ENCODE assay signal across 24 cellular contexts in the genomic region with DNA sequence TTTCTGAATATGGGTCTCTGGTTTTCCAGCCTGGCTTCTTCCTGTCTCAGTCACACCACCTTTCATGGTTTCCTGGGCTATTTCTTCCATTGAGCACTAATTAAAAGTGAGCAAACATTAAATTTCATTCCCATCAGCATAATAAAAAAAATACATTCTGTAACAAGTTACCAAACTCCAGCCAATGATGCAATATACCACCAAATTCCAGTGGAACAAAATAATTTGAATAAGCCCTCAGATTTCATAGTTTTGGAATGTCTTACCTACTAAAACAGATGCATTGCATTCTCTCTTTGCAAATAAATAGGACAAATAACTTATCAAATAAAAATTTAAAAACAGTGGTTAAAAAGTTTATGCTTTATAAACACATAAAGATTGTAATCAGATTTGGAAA.
"Had no signal": no experiment of that assay in that cellular context is flagged by ENCODE, and none has a peak within 500 bp of the region (broad histone marks: within the 10 kb centered on the region; RNA-seq: fewer than 3 reads in every experiment).

No MANE protein-coding gene starts in this region.

- H3K4me3 ChIP-seq: adrenal gland, ascending aorta, esophagus muscularis mucosa, lower lobe of right lung, mucosa of descending colon, smooth muscle cell, testis, uterus had no signal

- H3K27ac ChIP-seq: adrenal gland, ascending aorta, brain microvascular endothelial cell, esophagus muscularis mucosa, foreskin keratinocyte, lower lobe of right lung, testis had no signal

- H3K36me3 ChIP-seq: adrenal gland, ascending aorta, brain microvascular endothelial cell, esophagus muscularis mucosa, lower lobe of right lung, uterus had no signal

- ATAC-seq: activated CD8-positive, alpha-beta T cell treated with anti-CD3 and anti-CD28 coated beads, Interleukin-2, amount 10 ng/mL, durations not matched to agents 7 days and 5 days; activated naive CD4-positive, alpha-beta T cell treated with anti-CD3 and anti-CD28 coated beads, Interleukin-2, amount 50 U/mL, for 72 hours; foreskin keratinocyte; left lobe of liver; lower lobe of right lung; mucosa of descending colon; sciatic nerve; stimulated activated memory B cell treated with anti-CD40 and anti-IgM and Interleukin-4, amounts not matched to agents 10 μg/mL and 1 μg/mL and 100 μg/mL, for 72 hours had no signal

- H3K9me3 ChIP-seq: adrenal gland, ascending aorta, esophagus muscularis mucosa, lower lobe of right lung, mucosa of descending colon, testis, uterus had no signal

- DNase-seq: activated CD4-positive, alpha-beta T cell treated with anti-CD3 and anti-CD28 coated beads for 1 hour; activated CD4-positive, alpha-beta T cell treated with anti-CD3 and anti-CD28 coated beads, Interleukin-2, amount 50 U/mL, for 1 hour; activated CD8-positive, alpha-beta T cell treated with anti-CD3 and anti-CD28 coated beads, Interleukin-2, amount 10 ng/mL, durations not matched to agents 7 days and 5 days; activated gamma-delta T cell treated with Interleukin-2 at 50 U/mL for 16 hours; adrenal gland; brain microvascular endothelial cell; caudate nucleus; foreskin keratinocyte; immature natural killer cell; lower lobe of right lung; mesendoderm; mucosa of descending colon; nephron progenitor cell; stimulated activated CD4-positive, alpha-beta T cell treated with anti-CD3 and anti-CD28 coated beads, Interleukin-15, amount 100 ng/mL, for 24 hours; T-helper 9 cell; testis; uterus had no signal

- H3K4me1 ChIP-seq: uterus had no signal

- H3K27me3 ChIP-seq: foreskin keratinocyte, testis, uterus had no signal
